8 cellular contexts compared by ENCODE assay signal in genomic region chr9:42798571-42798970, GRCh38.
A peak's percentile ranks its signal among the peaks of the same experiment; 100 is the strongest.
DNase-seq lines count a peak whose midpoint lies in the region; ATAC-seq and TF ChIP-seq lines count a peak whose summit lies in the region.
"Not testable (repeated sequence)": the region's sequence is repeated elsewhere in the genome, so short reads cannot be mapped to it uniquely, and the experiment has no call there.

No MANE protein-coding gene starts in this region.

- not testable (repeated sequence) for H3K9ac ChIP-seq in KMS-11, SK-N-SH

- H3K27me3 ChIP-seq in KMS-11 (ENCODE audit: insufficient read depth, low read depth); SK-N-SH (ENCODE audit: insufficient read depth); left lung; upper lobe of right lung: not testable (repeated sequence)

- not testable (repeated sequence) for H3K4me3 ChIP-seq in GM12864 (ENCODE audit: low read depth, low read length); KMS-11 (IDR thresholded peaks at IDR 0.05; ENCODE audit: insufficient read depth, low read depth, low read length); SK-N-SH (ENCODE audit: low read depth in 2 of 2, low read length in 1 of 2); choroid plexus epithelial cell (ENCODE audit: low read depth, low read length); left lung; upper lobe of right lung

- intact Hi-C loops in left lung (cut with DNase I); upper lobe of right lung (cut with DNase I): not testable (repeated sequence)

- not testable (repeated sequence) for H4K20me1 ChIP-seq in KMS-11 (ENCODE audit: insufficient read depth); SK-N-SH (ENCODE audit: insufficient read depth)

- H3K9me3 ChIP-seq in SK-N-SH, left lung, upper lobe of right lung: not testable (repeated sequence)

- 0% methylated on average over 1 of the region's 1 CpG for WGBS in SK-N-SH (ENCODE audit: low lambda C conversion rate)

- TF ChIP-seq RAD21 in SK-N-SH (IDR thresholded peaks at IDR 0.05; ENCODE audit: low read length): not testable (repeated sequence)

- H3K4me2 ChIP-seq in KMS-11, SK-N-SH: not testable (repeated sequence)

- H3K27ac ChIP-seq in KMS-11; SK-N-SH (ENCODE audit: low read depth in 2 of 2, low read length in 1 of 2); left lung; upper lobe of right lung: not testable (repeated sequence)

- H3F3A ChIP-seq in SK-N-SH (replicated peaks; ENCODE audit: insufficient read depth): not testable (repeated sequence)

- not testable (repeated sequence) for H2AFZ ChIP-seq in KMS-11 (ENCODE audit: low read depth); SK-N-SH (ENCODE audit: low read depth)

- not testable (repeated sequence) for H3K4me1 ChIP-seq in KMS-11 (ENCODE audit: low read depth, poor library complexity, severe bottlenecking); SK-N-SH (ENCODE audit: control insufficient read depth in 1 of 2, insufficient read depth in 2 of 2, low read depth in 1 of 2, low read length in 1 of 2); left lung; upper lobe of right lung

- not testable (repeated sequence) for H3K9me2 ChIP-seq in SK-N-SH

- ATAC-seq in GM19468 (IDR thresholded peaks at IDR 0.05; ENCODE audit: extremely low read depth, unreplicated experiment) (peak; percentile 42), HG02798 (IDR thresholded peaks at IDR 0.05; ENCODE audit: poor library complexity, unreplicated experiment) (peak; percentile 70), left lung (peak; percentile 33), upper lobe of right lung (peak; percentile 39)

- TF ChIP-seq CTCF in GM12864 (IDR thresholded peaks at IDR 0.05; ENCODE audit: low read depth, low read length, missing control alignments): peak; percentile 27
- TF ChIP-seq CTCF in KMS-11 (conservative IDR thresholded peaks at IDR 0.05; ENCODE audit: low read depth, low read length): peak; percentile 42; the same call in 1 of the 2 replicates
- peak; percentile 61 for TF ChIP-seq CTCF in SK-N-SH (IDR thresholded peaks at IDR 0.05)
- TF ChIP-seq CTCF in choroid plexus epithelial cell (conservative IDR thresholded peaks at IDR 0.05; ENCODE audit: low read depth, low read length): peak; percentile 37
- TF ChIP-seq CTCF in left lung (IDR thresholded peaks at IDR 0.05): peak; percentile 22 to 28
- TF ChIP-seq CTCF in upper lobe of right lung (IDR thresholded peaks at IDR 0.05): peak; percentile 37

- POLR2A ChIA-PET in SK-N-SH (lab: Yijun Ruan, JAX): not testable (repeated sequence)

- H3K79me2 ChIP-seq in KMS-11 (ENCODE audit: insufficient read depth, low read depth); SK-N-SH (ENCODE audit: insufficient read depth): not testable (repeated sequence)

- CTCF ChIA-PET in SK-N-SH (lab: Yijun Ruan, JAX): not testable (repeated sequence)

- DNase-seq in GM12864 (ENCODE audit: low read depth); SK-N-SH; choroid plexus epithelial cell (ENCODE audit: low read depth); left lung; upper lobe of right lung: not testable (repeated sequence)

- not testable (repeated sequence) for TF ChIP-seq EP300 in SK-N-SH (IDR thresholded peaks at IDR 0.05; ENCODE audit: borderline replicate concordance in 1 of 2, low read depth in 1 of 2, low read length in 1 of 2)

- not testable (repeated sequence) for H3K36me3 ChIP-seq in KMS-11 (ENCODE audit: insufficient read depth); SK-N-SH (replicated peaks in 1 of 2; ENCODE audit: control insufficient read depth in 1 of 2, insufficient read depth in 2 of 2, low read length in 1 of 2); left lung; upper lobe of right lung
